In genomic region chr1:212089560-212090163, GRCh38 we compare ENCODE assay signal across 1 cellular context.
TF ChIP-seq lines count a peak whose summit lies in the region.

No MANE protein-coding gene starts in this region.

TF ChIP-seq in GM12878, 131 proteins besides CTCF, POLR2A, EP300 and RAD21:
- TF ChIP-seq BCL11A (IDR thresholded peaks at IDR 0.05; ENCODE audit: low read depth, low read length) (peak; percentile 60; the same call in 1 of the 2 replicates), FOXM1 (IDR thresholded peaks at IDR 0.05; ENCODE audit: low read depth, low read length) (peak; percentile 38; the same call in 1 of the 2 replicates), PAX5 (IDR thresholded peaks at IDR 0.05; ENCODE audit: borderline replicate concordance, low read depth, low read length) (peak; percentile 19; the same call in 1 of the 2 replicates), PAX8 (IDR thresholded peaks at IDR 0.05) (no peak), IKZF2 (IDR thresholded peaks at IDR 0.05) (peak; percentile 39 to 61; a peak in 2 of 4 replicates), EED (IDR thresholded peaks at IDR 0.05; ENCODE audit: low read depth) (peak; percentile 57; the same call in 1 of the 2 replicates), RCOR1 (conservative IDR thresholded peaks at IDR 0.05; ENCODE audit: low read depth, low read length) (no peak), RELB (IDR thresholded peaks at IDR 0.05; ENCODE audit: low read depth) (peak; percentile 77; the same call in 1 of the 2 replicates), ETV6 (conservative IDR thresholded peaks at IDR 0.05 in 1 of 2, IDR thresholded peaks at IDR 0.05 in 1 of 2; ENCODE audit: borderline replicate concordance in 1 of 2, low read depth in 1 of 2) (peak in 1 of 2 experiments; percentile 55; a peak in 1 of 4 replicates), SUPT20H (IDR thresholded peaks at IDR 0.05; ENCODE audit: borderline replicate concordance, control insufficient read depth, low read depth, low read length) (no peak), DPF2 (IDR thresholded peaks at IDR 0.05) (peak; percentile 49; the same call in 1 of the 2 replicates), SPI1 (IDR thresholded peaks at IDR 0.05; ENCODE audit: borderline replicate concordance, insufficient read depth, low read depth, low read length) (peak; percentile 86), IKZF1 (conservative IDR thresholded peaks at IDR 0.05) (peak; percentile 75), ZNF687 (IDR thresholded peaks at IDR 0.05) (no peak), RUNX3 (IDR thresholded peaks at IDR 0.05; ENCODE audit: low read length) (peak; percentile 39), NFIC (IDR thresholded peaks at IDR 0.05; ENCODE audit: low read depth, low read length) (peak; percentile 50; the same call in 1 of the 2 replicates), NR2F1 (conservative IDR thresholded peaks at IDR 0.05) (peak; percentile 73), CREM (IDR thresholded peaks at IDR 0.05; ENCODE audit: low read depth) (0 out of 2 replicates have a peak, but pooled peaks have one; percentile 43), JUNB (IDR thresholded peaks at IDR 0.05) (peak; percentile 28)
